8 cellular contexts compared by ENCODE assay signal in the genomic region with DNA sequence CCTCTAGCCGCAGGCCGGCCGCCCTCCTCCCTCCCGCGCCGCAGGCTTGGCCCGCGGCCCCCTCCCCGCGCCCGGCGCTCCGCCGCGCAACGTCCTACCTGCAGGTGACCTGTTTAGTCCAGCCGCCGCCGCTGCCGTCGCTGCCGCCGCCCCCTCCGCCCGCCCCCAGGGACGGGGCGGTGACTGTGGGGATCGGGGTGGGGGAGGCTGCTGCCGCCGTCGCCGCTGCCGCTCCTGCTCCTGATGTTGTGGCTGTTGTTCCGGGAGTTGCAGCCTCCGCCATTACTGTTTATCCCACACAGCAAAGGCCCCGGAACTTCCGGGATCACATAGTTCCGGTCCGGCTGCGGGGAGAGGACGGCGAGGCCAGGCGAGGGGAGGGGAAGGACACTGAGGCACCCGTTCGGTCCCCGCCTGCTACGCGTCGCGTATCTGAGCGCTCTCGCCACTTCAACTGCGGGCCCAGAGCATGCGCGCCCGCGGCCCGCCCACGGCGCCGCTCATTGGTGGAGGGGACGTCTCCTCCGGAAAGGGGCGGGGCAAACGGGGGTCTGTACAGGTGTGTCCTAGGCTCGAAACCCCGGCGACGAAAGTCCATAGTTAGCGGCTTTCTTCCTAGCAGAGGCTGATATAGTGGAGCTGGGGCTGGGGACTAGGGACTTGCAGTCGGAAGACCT. TPM values are rescaled to one million over a fixed set of nuclear protein-coding genes. Genes with fewer than 3 reads are reported as not detected.
DNase-seq lines count a peak whose midpoint lies in the region; ATAC-seq and TF ChIP-seq lines count a peak whose summit lies in the region.

A gene with protein sequence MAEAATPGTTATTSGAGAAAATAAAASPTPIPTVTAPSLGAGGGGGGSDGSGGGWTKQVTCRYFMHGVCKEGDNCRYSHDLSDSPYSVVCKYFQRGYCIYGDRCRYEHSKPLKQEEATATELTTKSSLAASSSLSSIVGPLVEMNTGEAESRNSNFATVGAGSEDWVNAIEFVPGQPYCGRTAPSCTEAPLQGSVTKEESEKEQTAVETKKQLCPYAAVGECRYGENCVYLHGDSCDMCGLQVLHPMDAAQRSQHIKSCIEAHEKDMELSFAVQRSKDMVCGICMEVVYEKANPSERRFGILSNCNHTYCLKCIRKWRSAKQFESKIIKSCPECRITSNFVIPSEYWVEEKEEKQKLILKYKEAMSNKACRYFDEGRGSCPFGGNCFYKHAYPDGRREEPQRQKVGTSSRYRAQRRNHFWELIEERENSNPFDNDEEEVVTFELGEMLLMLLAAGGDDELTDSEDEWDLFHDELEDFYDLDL (minus strand): TSS at position 444 of the 677 bp plus-strand sequence. CDS start 161 bp downstream, at position 283.

- intact Hi-C loops in esophagus muscularis mucosa (cut with DNase I): loop anchor here (5.0 kb wide), 1 partner anchor 173 kb away; no protein-coding TSS in a partner anchor

- no peaks in the 10 kb centered on the region for H3K27me3 ChIP-seq in KMS-11 (ENCODE audit: insufficient read depth, low read depth)
- H3K27me3 ChIP-seq in Peyer's patch: no peaks in the 10 kb centered on the region
- no peaks in the 10 kb centered on the region for H3K27me3 ChIP-seq in esophagus muscularis mucosa

- peak; percentile 81 to 93 for TF ChIP-seq POLR2A in Peyer's patch (IDR thresholded peaks at IDR 0.05)
- TF ChIP-seq POLR2A in esophagus muscularis mucosa (IDR thresholded peaks at IDR 0.05; ENCODE audit: low read depth): no peak

- peak within 1 kb of the TSS; percentile 23 for H2AFZ ChIP-seq in KMS-11 (ENCODE audit: low read depth)

- no peak within 1 kb of the TSS for H3K4me3 ChIP-seq in KMS-11 (IDR thresholded peaks at IDR 0.05; ENCODE audit: insufficient read depth, low read depth, low read length)
- H3K4me3 ChIP-seq in Peyer's patch: peak within 1 kb of the TSS; percentile 87 to 99 (median 96)
- peak within 1 kb of the TSS; percentile 89 to 99 (median 96) for H3K4me3 ChIP-seq in esophagus muscularis mucosa

- 1% methylated on average over 12 of the region's 71 CpGs for WGBS in esophagus muscularis mucosa

- peaks cover 31% of the 10 kb centered on the region for H3K4me1 Mint-ChIP-seq in activated T-cell treated with anti-CD3 and anti-CD28 coated beads, Interleukin-2, amount 50 U/mL, for 72 hours (ENCODE audit: low read depth)

- TF ChIP-seq CTCF in KMS-11 (conservative IDR thresholded peaks at IDR 0.05; ENCODE audit: low read depth, low read length) (no peak), Peyer's patch (IDR thresholded peaks at IDR 0.05) (peak in 2 of 6 experiments; percentile 9 to 12), esophagus muscularis mucosa (IDR thresholded peaks at IDR 0.05) (no peak)

- peaks cover 37% of the 10 kb centered on the region for H3K4me1 ChIP-seq in KMS-11 (ENCODE audit: low read depth, poor library complexity, severe bottlenecking)
- H3K4me1 ChIP-seq in Peyer's patch: peaks cover 0 to 29% (median 5%) of the 10 kb centered on the region in 4 donors
- peaks cover 21 to 36% (median 31%) of the 10 kb centered on the region in 4 donors for H3K4me1 ChIP-seq in esophagus muscularis mucosa

- H3K9me3 ChIP-seq in Peyer's patch (no peaks in the 10 kb centered on the region), esophagus muscularis mucosa (no peaks in the 10 kb centered on the region)

- H3K79me2 ChIP-seq in KMS-11 (ENCODE audit: insufficient read depth, low read depth): peaks cover 36% of the 10 kb centered on the region

- H3K36me3 Mint-ChIP-seq in activated T-cell treated with anti-CD3 and anti-CD28 coated beads, Interleukin-2, amount 50 U/mL, for 72 hours (ENCODE audit: insufficient read depth in 2 of 2): peaks cover 0 to 2% of the 10 kb centered on the region in 2 donors

- H3K27ac Mint-ChIP-seq in activated T-cell treated with anti-CD3 and anti-CD28 coated beads, Interleukin-2, amount 50 U/mL, for 72 hours: peak within 1 kb of the TSS; percentile 98

- H3K4me3 Mint-ChIP-seq in activated T-cell treated with anti-CD3 and anti-CD28 coated beads, Interleukin-2, amount 50 U/mL, for 72 hours: peak within 1 kb of the TSS; percentile 94 to 99

- H3K36me3 ChIP-seq in KMS-11 (ENCODE audit: insufficient read depth) (no peaks in the 10 kb centered on the region), Peyer's patch (no peaks in the 10 kb centered on the region), esophagus muscularis mucosa (no peaks in the 10 kb centered on the region)

- peak within 1 kb of the TSS; percentile 71 for H3K9ac ChIP-seq in KMS-11

- H3K27ac ChIP-seq in KMS-11 (peak within 1 kb of the TSS; percentile 54), Peyer's patch (peak within 1 kb of the TSS; percentile 95 to 99 (median 96)), esophagus muscularis mucosa (replicated peaks in 1 of 4) (peak within 1 kb of the TSS; percentile 89 to 94 (median 93))

- no peak for TF ChIP-seq EP300 in esophagus muscularis mucosa (IDR thresholded peaks at IDR 0.05)

- peak within 1 kb of the TSS; percentile 87 for H3K4me2 ChIP-seq in KMS-11

- no peaks in the 10 kb centered on the region for H3K9me3 Mint-ChIP-seq in activated T-cell treated with anti-CD3 and anti-CD28 coated beads, Interleukin-2, amount 50 U/mL, for 72 hours

- ATAC-seq in GM21737 (IDR thresholded peaks at IDR 0.05; ENCODE audit: unreplicated experiment): peak; percentile 94
- ATAC-seq in activated T-cell treated with anti-CD3 and anti-CD28 coated beads, Interleukin-2, amount 50 U/mL, for 72 hours (replicated peaks in 1 of 2): peak; percentile 94

- no peaks in the 10 kb centered on the region for H3K27me3 Mint-ChIP-seq in activated T-cell treated with anti-CD3 and anti-CD28 coated beads, Interleukin-2, amount 50 U/mL, for 72 hours (ENCODE audit: low read depth)

- DNase-seq in DMS53 treated with DMSO at 0.1 percent for 48 hours (lab: John Stamatoyannopoulos, UW; ENCODE audit: unreplicated experiment) (peak; percentile 98), Peyer's patch (peak; percentile 97 to 98 (median 98)), esophagus muscularis mucosa (ENCODE audit: extremely low spot score) (peak; percentile 96), myocyte (ENCODE audit: low read depth) (peak; percentile 97)
- peak; percentile 95 to 97 for DNase-seq in activated T-cell treated with anti-CD3 and anti-CD28 coated beads, Interleukin-2, amount 50 U/mL, for 72 hours
- DNase-seq in stimulated activated CD8-positive, alpha-beta memory T cell treated with anti-CD3 and anti-CD28 coated beads, Interleukin-7, amount 100 ng/mL, for 48 hours (ENCODE audit: extremely low read depth in 1 of 2, low read depth in 1 of 2): peak; percentile 86 to 94

- H4K20me1 ChIP-seq in KMS-11 (ENCODE audit: insufficient read depth): peaks cover 25% of the 10 kb centered on the region

RNA-seq across cellular contexts. Expression of the gene that starts here (rescaled TPM):
- total RNA-seq in Peyer's patch (100 to 1,000 TPM; 100 to 194 (median 105) TPM), esophagus muscularis mucosa (100 to 1,000 TPM in 1 of 4 donors, 10 to 100 TPM in 3; 66.4 to 105 (median 77.9) TPM), myocyte (67.7 and 68.2 TPM in 2 replicates)
- total RNA-seq in activated T-cell treated with anti-CD3 and anti-CD28 coated beads, Interleukin-2, amount 50 U/mL, for 72 hours: 100 to 1,000 TPM in 1 of 2 donors, 10 to 100 TPM in 1; 91.3 to 132 TPM
- polyA plus RNA-seq in myocyte (2012): 92.6 TPM
